Comparison of ENCODE assay signal across 8 cellular contexts in genomic region chr6:46042355-46042999, GRCh38. TPM values are rescaled to one million over a fixed set of nuclear protein-coding genes. Genes with fewer than 3 reads are reported as not detected.
DNase-seq lines count a peak whose midpoint lies in the region; ATAC-seq and TF ChIP-seq lines count a peak whose summit lies in the region.

No MANE protein-coding gene starts in this region.

- POLR2A ChIA-PET in AG04450 (lab: Yijun Ruan, JAX) = no interaction called here

- H3K9me3 Mint-ChIP-seq in stimulated activated memory B cell treated with anti-CD40 and anti-IgM and Interleukin-4, amounts not matched to agents 10 μg/mL and 1 μg/mL and 100 μg/mL, for 72 hours = no peaks in the 10 kb centered on the region

- H3K27ac Mint-ChIP-seq in stimulated activated memory B cell treated with anti-CD40 and anti-IgM and Interleukin-4, amounts not matched to agents 10 μg/mL and 1 μg/mL and 100 μg/mL, for 72 hours = no peak overlapping the region

- no peak overlapping the region for H3K4me2 ChIP-seq in hepatocyte

- no peaks in the 10 kb centered on the region for H3K36me3 ChIP-seq in WERI-Rb-1
- H3K36me3 ChIP-seq in hepatocyte (replicated peaks; ENCODE audit: insufficient read depth, low read depth) = no peaks in the 10 kb centered on the region

- H4K20me1 ChIP-seq in hepatocyte (ENCODE audit: insufficient read depth, poor library complexity, severe bottlenecking) = no peaks in the 10 kb centered on the region

- CTCF ChIA-PET in AG04450 (lab: Charles Lee) = no interaction called here

- H3K9me3 ChIP-seq in AG04450 (ENCODE audit: control insufficient read depth, insufficient read depth, low read length) (no peaks in the 10 kb centered on the region), WERI-Rb-1 (ENCODE audit: severe bottlenecking) (no peaks in the 10 kb centered on the region), hepatocyte (ENCODE audit: low read depth) (no peaks in the 10 kb centered on the region)

- 59% methylated on average over 5 of the region's 5 CpGs for WGBS in hepatocyte (ENCODE audit: low lambda C conversion rate, missing lambda C conversion rate)

- H3K4me3 Mint-ChIP-seq in stimulated activated memory B cell treated with anti-CD40 and anti-IgM and Interleukin-4, amounts not matched to agents 10 μg/mL and 1 μg/mL and 100 μg/mL, for 72 hours = no peak overlapping the region

- ATAC-seq in HG02571 (IDR thresholded peaks at IDR 0.05; ENCODE audit: unreplicated experiment) = peak; percentile 71
- peak; percentile 65 for ATAC-seq in stimulated activated memory B cell treated with anti-CD40 and anti-IgM and Interleukin-4, amounts not matched to agents 10 μg/mL and 1 μg/mL and 100 μg/mL, for 72 hours

- no peak for DNase-seq in AG04450 (ENCODE audit: low read depth, low spot score)
- DNase-seq in GM04504 (ENCODE audit: low read depth) = peak; percentile 9
- DNase-seq in NCI-H2081 (lab: John Stamatoyannopoulos, UW) = peak; percentile 42 to 52
- peak; percentile 71 for DNase-seq in WERI-Rb-1
- peak; percentile 57 for DNase-seq in hepatocyte (ENCODE audit: low spot score)
- DNase-seq in effector CD4-positive, alpha-beta T cell = no peak

- H3K27ac ChIP-seq in AG04450 (ENCODE audit: low read depth, low read length) (no peak overlapping the region), WERI-Rb-1 (no peak overlapping the region), hepatocyte (no peak overlapping the region)

- no peaks in the 10 kb centered on the region for H3K79me2 ChIP-seq in hepatocyte

- H3K36me3 Mint-ChIP-seq in stimulated activated memory B cell treated with anti-CD40 and anti-IgM and Interleukin-4, amounts not matched to agents 10 μg/mL and 1 μg/mL and 100 μg/mL, for 72 hours = no peaks in the 10 kb centered on the region

- H3K27me3 ChIP-seq in AG04450 (ENCODE audit: control insufficient read depth, insufficient read depth, low read length) = no peaks in the 10 kb centered on the region
- no peaks in the 10 kb centered on the region for H3K27me3 ChIP-seq in WERI-Rb-1 (ENCODE audit: insufficient read depth, low read depth, severe bottlenecking)
- no peaks in the 10 kb centered on the region for H3K27me3 ChIP-seq in hepatocyte

- TF ChIP-seq CTCF in AG04450 (IDR thresholded peaks at IDR 0.05; ENCODE audit: low read depth, low read length) (peak; percentile 32), WERI-Rb-1 (IDR thresholded peaks at IDR 0.05; ENCODE audit: low read depth, low read length) (peak; percentile 87), hepatocyte (IDR thresholded peaks at IDR 0.05; ENCODE audit: poor library complexity) (peak; percentile 49)

- H3K4me1 Mint-ChIP-seq in stimulated activated memory B cell treated with anti-CD40 and anti-IgM and Interleukin-4, amounts not matched to agents 10 μg/mL and 1 μg/mL and 100 μg/mL, for 72 hours = no peaks in the 10 kb centered on the region

- H3K4me1 ChIP-seq in hepatocyte (ENCODE audit: insufficient read depth) = peaks cover 5% of the 10 kb centered on the region

- no peaks in the 10 kb centered on the region for H3K27me3 Mint-ChIP-seq in stimulated activated memory B cell treated with anti-CD40 and anti-IgM and Interleukin-4, amounts not matched to agents 10 μg/mL and 1 μg/mL and 100 μg/mL, for 72 hours

- no peak overlapping the region for H2AFZ ChIP-seq in hepatocyte

- H3K4me3 ChIP-seq in AG04450 (ENCODE audit: low read depth, low read length) = no peak overlapping the region
- H3K4me3 ChIP-seq in WERI-Rb-1 (ENCODE audit: low read depth, low read length) = no peak overlapping the region
- H3K4me3 ChIP-seq in hepatocyte = no peak overlapping the region

- no peaks in the 10 kb centered on the region for H3K9me2 ChIP-seq in hepatocyte (replicated peaks; ENCODE audit: insufficient read depth)

RNA-seq across cellular contexts. Expression of gene CLIC5, which starts 26.8 kb away (rescaled TPM):
- polyA plus RNA-seq in AG04450 (2011; rRNA removed) (not detected in 2 replicates), hepatocyte (6.0 and 10.1 TPM in 2 replicates)
- polyA minus RNA-seq in AG04450 (2011; rRNA and poly(A)+ RNA removed) = not detected in 2 replicates
- total RNA-seq in hepatocyte = 12.1 and 12.9 TPM in 2 replicates

Comparison
In these comparisons a context has a peak if more than half of its experiments do, and no peak if none do; other contexts are left out.
1. DNase-seq: peak in GM04504 (single experiment), NCI-H2081 (2 of 2), WERI-Rb-1 (single experiment) and hepatocyte (single experiment); none in AG04450 (single experiment) and effector CD4-positive, alpha-beta T cell (single experiment).
2. CTCF ChIP-seq: peak in every context shown above with its lines; median percentile 87 in WERI-Rb-1; 49 in hepatocyte; 32 in AG04450.